Comparison of ENCODE assay signal across 8 cellular contexts in genomic region chr22:37887610-37888378, GRCh38. TPM values are rescaled to one million over a fixed set of nuclear protein-coding genes. Genes with fewer than 3 reads are reported as not detected.
A peak's percentile ranks its signal among the peaks of the same experiment; 100 is the strongest.
DNase-seq lines count a peak whose midpoint lies in the region; ATAC-seq and TF ChIP-seq lines count a peak whose summit lies in the region.

No MANE protein-coding gene starts in this region.

- no peaks in the 10 kb centered on the region for H3K9me3 ChIP-seq in breast epithelium
- H3K9me3 ChIP-seq in left lung, result no peaks in the 10 kb centered on the region
- no peaks in the 10 kb centered on the region for H3K9me3 ChIP-seq in transverse colon

- no peaks in the 10 kb centered on the region for H3K9me3 Mint-ChIP-seq in activated CD4-positive, alpha-beta T cell treated with anti-CD3 and anti-CD28 coated beads, Interleukin-2, amount 10 ng/mL, durations not matched to agents 24 days and 14 days

- peak overlapping the region; percentile 84 for H3K27ac ChIP-seq in breast epithelium
- H3K27ac ChIP-seq in left lung, result peak overlapping the region; percentile 53
- H3K27ac ChIP-seq in transverse colon, result peak overlapping the region; percentile 40 to 85 (median 71)

- TF ChIP-seq CTCF in breast epithelium (IDR thresholded peaks at IDR 0.05) (peak; percentile 21 to 60 (median 47)), left lung (IDR thresholded peaks at IDR 0.05) (peak; percentile 37 to 44), transverse colon (IDR thresholded peaks at IDR 0.05) (peak in 3 of 5 experiments; percentile 22 to 38 (median 33))

- in situ Hi-C loops in transverse colon (cut with MboI; ENCODE audit: low pct_ligation_motif_present in 1 of 4, low pct_unique_long_range_greater_than_20kb in 1 of 4, low sequenced_read_pairs in 3 of 4), result no loop called here

- no peak for TF ChIP-seq POLR2A in breast epithelium (IDR thresholded peaks at IDR 0.05)
- no peak for TF ChIP-seq POLR2A in transverse colon (IDR thresholded peaks at IDR 0.05)

- H3K27ac Mint-ChIP-seq in activated CD4-positive, alpha-beta T cell treated with anti-CD3 and anti-CD28 coated beads, Interleukin-2, amount 10 ng/mL, durations not matched to agents 24 days and 14 days, result peak overlapping the region; percentile 25

- H3K4me3 ChIP-seq in breast epithelium, result no peak overlapping the region
- H3K4me3 ChIP-seq in left lung, result no peak overlapping the region
- no peak overlapping the region for H3K4me3 ChIP-seq in transverse colon

- no peak for TF ChIP-seq EP300 in transverse colon (IDR thresholded peaks at IDR 0.05; ENCODE audit: low read depth)

- H3K36me3 Mint-ChIP-seq in activated CD4-positive, alpha-beta T cell treated with anti-CD3 and anti-CD28 coated beads, Interleukin-2, amount 10 ng/mL, durations not matched to agents 24 days and 14 days (ENCODE audit: low read depth), result peaks cover 49% of the 10 kb centered on the region

- WGBS in transverse colon (ENCODE audit: low coverage in 1 of 2), 2 donors, result 65% methylated on average over 6 of the region's 6 CpGs; no CpG with 5 or more reads in 1 of the 2 donors

- H3K27me3 Mint-ChIP-seq in activated CD4-positive, alpha-beta T cell treated with anti-CD3 and anti-CD28 coated beads, Interleukin-2, amount 10 ng/mL, durations not matched to agents 24 days and 14 days, result no peaks in the 10 kb centered on the region

- H3K27me3 ChIP-seq in breast epithelium, result no peaks in the 10 kb centered on the region
- no peaks in the 10 kb centered on the region for H3K27me3 ChIP-seq in left lung
- H3K27me3 ChIP-seq in transverse colon, result no peaks in the 10 kb centered on the region

- DNase-seq in activated CD4-positive, alpha-beta T cell treated with anti-CD3 and anti-CD28 coated beads, Interleukin-2, amount 10 ng/mL, durations not matched to agents 24 days and 14 days, result no peak
- DNase-seq in activated CD4-positive, alpha-beta T cell treated with anti-CD3 and anti-CD28 coated beads, Interleukin-2, amount 50 U/mL, for 48 hours, result no peak
- DNase-seq in breast epithelium (ENCODE audit: low spot score in 2 of 2) (peak; percentile 79 to 93), left lung (peak in 1 of 2 donors; percentile 60), transverse colon (no peak), HUDEP-2 (lab: John Stamatoyannopoulos, UW; ENCODE audit: unreplicated experiment in 76 of 76) (no peak), mesenteric fat pad (ENCODE audit: low spot score) (no peak)

- H3K4me1 Mint-ChIP-seq in activated CD4-positive, alpha-beta T cell treated with anti-CD3 and anti-CD28 coated beads, Interleukin-2, amount 10 ng/mL, durations not matched to agents 24 days and 14 days, result peaks cover 14% of the 10 kb centered on the region

- H3K36me3 ChIP-seq in breast epithelium, result peaks cover 4% of the 10 kb centered on the region
- peaks cover 0 to 80% of the 10 kb centered on the region in 2 donors for H3K36me3 ChIP-seq in left lung
- peaks cover 0 to 21% (median 8%) of the 10 kb centered on the region in 4 donors for H3K36me3 ChIP-seq in transverse colon

- H3K4me1 ChIP-seq in breast epithelium (peaks cover 0 to 24% of the 10 kb centered on the region in 2 donors), left lung (peaks cover 12 to 15% of the 10 kb centered on the region in 2 donors), transverse colon (peaks cover 9 to 36% (median 15%) of the 10 kb centered on the region in 4 donors)

- ATAC-seq in left lung (peak; percentile 82), HG02884 (IDR thresholded peaks at IDR 0.05; ENCODE audit: unreplicated experiment) (no peak)

- H3K4me3 Mint-ChIP-seq in activated CD4-positive, alpha-beta T cell treated with anti-CD3 and anti-CD28 coated beads, Interleukin-2, amount 10 ng/mL, durations not matched to agents 24 days and 14 days, result no peak overlapping the region

- intact Hi-C loops in activated CD4-positive, alpha-beta T cell treated with anti-CD3 and anti-CD28 coated beads, Interleukin-2, amount 10 ng/mL, durations not matched to agents 24 days and 14 days (cut with micrococcal nuclease), result no loop called here
- intact Hi-C loops in breast epithelium (cut with DNase I; ENCODE audit: low total_unique reads), result no loop called here
- intact Hi-C loops in left lung (cut with DNase I), result loop anchor here in 1 of 2 donors (10.0 kb wide), 1 partner anchor 77 kb away; no protein-coding TSS in a partner anchor
- intact Hi-C loops in transverse colon (cut with DNase I; ENCODE audit: low total_unique reads), result no loop called here

RNA-seq across cellular contexts. Expression of gene MICALL1, which starts 18.3 kb away (rescaled TPM):
- total RNA-seq in activated CD4-positive, alpha-beta T cell treated with anti-CD3 and anti-CD28 coated beads, Interleukin-2, amount 10 ng/mL, durations not matched to agents 24 days and 14 days, result 27.3 and 27.7 TPM in 2 replicates
- total RNA-seq in breast epithelium (10 to 100 TPM in 2 of 3 donors, 1 to 10 TPM in 1; 8.6 to 25.6 (median 22.0) TPM), left lung (10 to 100 TPM; 35.8 to 36.8 TPM), transverse colon (10 to 100 TPM; 26.8 to 87.2 (median 37.3) TPM), mesenteric fat pad (44.7 TPM)

RNA-seq across cellular contexts. Expression of gene EIF3L, which starts 38.6 kb away (rescaled TPM):
- 460 and 480 TPM in 2 replicates for total RNA-seq in activated CD4-positive, alpha-beta T cell treated with anti-CD3 and anti-CD28 coated beads, Interleukin-2, amount 10 ng/mL, durations not matched to agents 24 days and 14 days
- total RNA-seq in breast epithelium (100 to 1,000 TPM; 471 to 569 (median 490) TPM), left lung (100 to 1,000 TPM; 310 to 378 TPM), transverse colon (100 to 1,000 TPM in 3 of 4 donors, 10 to 100 TPM in 1; 89.4 to 292 (median 217) TPM), mesenteric fat pad (258 TPM)

RNA-seq across cellular contexts. Expression of gene ANKRD54, which starts 43.7 kb away (rescaled TPM):
- 27.2 and 29.9 TPM in 2 replicates for total RNA-seq in activated CD4-positive, alpha-beta T cell treated with anti-CD3 and anti-CD28 coated beads, Interleukin-2, amount 10 ng/mL, durations not matched to agents 24 days and 14 days
- 10 to 100 TPM; 27.5 to 41.3 (median 34.9) TPM for total RNA-seq in breast epithelium
- total RNA-seq in left lung, result 10 to 100 TPM; 15.2 to 21.9 TPM
- 10 to 100 TPM; 12.7 to 86.8 (median 40.6) TPM for total RNA-seq in transverse colon
- 15.6 TPM for total RNA-seq in mesenteric fat pad

Comparison
In these comparisons a context has a peak if more than half of its experiments do, and no peak if none do; other contexts are left out.
1. DNase-seq: peak in breast epithelium (2 of 2); none in activated CD4-positive, alpha-beta T cell treated with anti-CD3 and anti-CD28 coated beads, Interleukin-2, amount 10 ng/mL, durations not matched to agents 24 days and 14 days (single experiment), activated CD4-positive, alpha-beta T cell treated with anti-CD3 and anti-CD28 coated beads, Interleukin-2, amount 50 U/mL, for 48 hours (0 of 2), transverse colon (single experiment), HUDEP-2 (0 of 76) and mesenteric fat pad (single experiment).
2. Peak in every context shown above with its lines, with median percentiles within 50 percentile points of each other: H3K27ac ChIP-seq and CTCF ChIP-seq.